14 cellular contexts compared by ENCODE assay signal in the genomic region with DNA sequence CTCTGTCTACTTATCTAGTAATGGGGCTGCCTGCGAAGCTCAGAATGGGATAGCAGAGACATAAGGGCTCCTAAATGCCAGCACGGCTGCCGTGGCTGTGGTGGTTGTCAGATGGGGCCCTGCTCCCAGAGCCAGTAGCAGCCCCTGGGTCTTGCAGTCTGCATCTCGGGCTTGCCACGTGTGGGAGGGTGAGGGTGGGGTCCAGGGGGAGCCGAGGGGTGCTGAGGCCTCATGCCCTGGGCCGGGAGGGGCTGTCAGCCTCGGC.
A peak's percentile ranks its signal among the peaks of the same experiment; 100 is the strongest.
DNase-seq lines count a peak whose midpoint lies in the region; ATAC-seq and TF ChIP-seq lines count a peak whose summit lies in the region.
"Had no signal": no experiment of that assay in that cellular context is flagged by ENCODE, and none has a peak within 500 bp of the region (broad histone marks: within the 10 kb centered on the region; RNA-seq: fewer than 3 reads in every experiment).

No MANE protein-coding gene starts in this region.

- WGBS in gastroesophageal sphincter (ENCODE audit: low coverage in 1 of 2), 2 donors: 100% methylated on average over 1 of the region's 8 CpGs; no CpG with 5 or more reads in 1 of the 2 donors
- WGBS in stomach, 5 donors: 18 to 54% (median 33%) methylated on average over 3 to 8 of the region's 8 CpGs

- H3K9ac ChIP-seq in NT2/D1 (ENCODE audit: insufficient read length, low read depth): peak overlapping the region; percentile 72

- DNase-seq in GF-D8 (lab: John Stamatoyannopoulos, UW): peak; percentile 9
- DNase-seq in NT2/D1 (ENCODE audit: low read depth, low spot score): no peak
- DNase-seq in stomach: no peak
- DNase-seq in dorsolateral prefrontal cortex: no peak
- no peak for DNase-seq in islet precursor cell
- DNase-seq: activated CD4-positive, alpha-beta T cell treated with anti-CD3 and anti-CD28 coated beads for 4 hours; activated T-cell treated with anti-CD3 and anti-CD28 coated beads, Interleukin-2, amount 50 U/mL, for 24 hours; central memory CD4-positive, alpha-beta T cell; NCI-H774; stimulated activated CD4-positive, alpha-beta T cell treated with anti-CD3 and anti-CD28 coated beads, Interleukin-2, amount 100 ng/mL, for 48 hours; T-helper 9 cell had no signal

- ATAC-seq in gastroesophageal sphincter (peak; percentile 8), GM21515 (IDR thresholded peaks at IDR 0.05; ENCODE audit: unreplicated experiment) (no peak)

- no peak for TF ChIP-seq POLR2A in gastroesophageal sphincter (IDR thresholded peaks at IDR 0.05)
- no peak for TF ChIP-seq POLR2A in stomach (IDR thresholded peaks at IDR 0.05)

- no peak for TF ChIP-seq EP300 in gastroesophageal sphincter (IDR thresholded peaks at IDR 0.05)
- TF ChIP-seq EP300 in stomach (IDR thresholded peaks at IDR 0.05): no peak

- intact Hi-C loops in stomach (cut with DNase I; ENCODE audit: low total_unique reads) (no loop called here), dorsolateral prefrontal cortex (cut with DNase I) (no loop called here)

- no peaks in the 10 kb centered on the region for H3K36me3 ChIP-seq in NT2/D1 (ENCODE audit: insufficient read depth, insufficient read length, low read length)
- H3K36me3 ChIP-seq in gastroesophageal sphincter: no peaks in the 10 kb centered on the region
- H3K36me3 ChIP-seq in stomach: no peaks in the 10 kb centered on the region

- H3K4me3 ChIP-seq in NT2/D1 (ENCODE audit: insufficient read length, low read depth) (no peak overlapping the region), gastroesophageal sphincter (no peak overlapping the region), stomach (no peak overlapping the region), dorsolateral prefrontal cortex (no peak overlapping the region)
- H3K4me3 ChIP-seq: GM12878 had no signal

- no peaks in the 10 kb centered on the region for H3K27me3 ChIP-seq in NT2/D1 (ENCODE audit: insufficient read depth, insufficient read length)
- no peaks in the 10 kb centered on the region for H3K27me3 ChIP-seq in gastroesophageal sphincter
- H3K27me3 ChIP-seq in stomach: no peaks in the 10 kb centered on the region
- H3K27me3 ChIP-seq in dorsolateral prefrontal cortex: peaks cover 0 to 7% (median 0%) of the 10 kb centered on the region in 45 donors

- H3K4me1 ChIP-seq in NT2/D1 (ENCODE audit: insufficient read depth, insufficient read length): peaks cover 55% of the 10 kb centered on the region
- peaks cover 0 to 34% (median 8%) of the 10 kb centered on the region in 3 donors for H3K4me1 ChIP-seq in gastroesophageal sphincter
- peaks cover 42 to 55% (median 51%) of the 10 kb centered on the region in 4 donors for H3K4me1 ChIP-seq in stomach

- H3K9me3 ChIP-seq in NT2/D1 (ENCODE audit: insufficient read depth, low read length): no peaks in the 10 kb centered on the region
- H3K9me3 ChIP-seq in gastroesophageal sphincter: no peaks in the 10 kb centered on the region
- no peaks in the 10 kb centered on the region for H3K9me3 ChIP-seq in stomach

- H3K27ac ChIP-seq in gastroesophageal sphincter (no peak overlapping the region), stomach (peak overlapping the region in 4 of 5 donors; percentile 31 to 63 (median 50)), dorsolateral prefrontal cortex (peak overlapping the region in 5 of 59 donors; percentile 7 to 43 (median 15))

- TF ChIP-seq CTCF in gastroesophageal sphincter (IDR thresholded peaks at IDR 0.05) (no peak), stomach (IDR thresholded peaks at IDR 0.05) (no peak), dorsolateral prefrontal cortex (IDR thresholded peaks at IDR 0.05 in 54 of 56, conservative IDR thresholded peaks at IDR 0.05 in 2 of 56; ENCODE audit: low read depth in 1 of 56, partially characterized antibody in 56 of 56) (no peak)

Comparison
In these comparisons a context has a peak if more than half of its experiments do, and no peak if none do; other contexts are left out.
1. H3K27ac ChIP-seq: peak in stomach (4 of 5); none in gastroesophageal sphincter (0 of 4).